Comparison of ENCODE assay signal across 1 cellular context in the genomic region with DNA sequence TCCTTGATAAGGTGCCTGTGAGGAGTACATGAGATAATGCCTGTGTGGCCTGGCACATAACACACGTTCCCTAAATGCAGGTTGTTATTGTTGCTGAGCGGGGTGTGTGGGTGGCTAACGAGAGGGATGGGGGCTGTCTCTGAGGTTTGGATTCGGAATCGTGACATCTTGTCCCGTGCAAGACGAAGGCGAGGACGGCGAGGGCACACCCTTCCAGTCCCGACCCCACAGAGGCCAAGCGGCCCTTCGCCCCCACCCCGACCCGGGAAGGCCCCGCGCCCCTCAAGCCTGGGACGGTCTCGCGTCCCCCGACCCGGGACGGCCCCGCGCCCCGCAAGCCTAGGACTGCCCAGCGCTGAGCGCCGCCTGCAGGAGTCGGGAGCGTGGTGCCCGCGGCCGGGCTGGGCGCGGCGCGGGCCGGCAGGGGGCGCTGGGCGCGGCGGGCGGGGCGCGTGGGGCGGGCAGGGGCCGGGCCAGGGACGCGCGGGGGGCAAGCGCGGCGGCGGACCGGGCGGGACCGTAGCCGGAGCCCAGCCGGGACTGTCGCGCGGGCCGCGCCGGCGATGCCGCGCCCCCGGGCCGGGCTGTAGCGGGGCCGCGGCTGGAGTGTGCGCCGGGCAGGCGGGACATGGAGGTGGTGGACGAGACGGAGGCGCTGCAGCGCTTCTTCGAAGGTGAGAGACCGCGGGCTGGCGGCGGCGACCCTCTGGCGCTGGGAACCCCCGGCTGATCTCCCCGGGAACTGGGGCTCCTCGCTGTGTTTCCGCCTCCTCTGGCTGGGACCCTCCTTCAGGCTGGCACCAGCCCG.
TF ChIP-seq lines count a peak whose summit lies in the region.

Gene MYRF (plus strand): TSS at position 520 of the 808 bp plus-strand sequence. CDS start 109 bp downstream, at position 629.

TF ChIP-seq in GM23338, 12 proteins besides CTCF, POLR2A, EP300 and RAD21 (continued from another document):
- TF ChIP-seq REST (IDR thresholded peaks at IDR 0.05; ENCODE audit: unreplicated experiment) = no peak
- no peak for TF ChIP-seq POLR2AphosphoS5 (IDR thresholded peaks at IDR 0.05; ENCODE audit: low read depth)
- TF ChIP-seq EZH2phosphoT487 (IDR thresholded peaks at IDR 0.05; ENCODE audit: unreplicated experiment) = no peak
